Comparison of ENCODE assay signal across 1 cellular context in the genomic region with DNA sequence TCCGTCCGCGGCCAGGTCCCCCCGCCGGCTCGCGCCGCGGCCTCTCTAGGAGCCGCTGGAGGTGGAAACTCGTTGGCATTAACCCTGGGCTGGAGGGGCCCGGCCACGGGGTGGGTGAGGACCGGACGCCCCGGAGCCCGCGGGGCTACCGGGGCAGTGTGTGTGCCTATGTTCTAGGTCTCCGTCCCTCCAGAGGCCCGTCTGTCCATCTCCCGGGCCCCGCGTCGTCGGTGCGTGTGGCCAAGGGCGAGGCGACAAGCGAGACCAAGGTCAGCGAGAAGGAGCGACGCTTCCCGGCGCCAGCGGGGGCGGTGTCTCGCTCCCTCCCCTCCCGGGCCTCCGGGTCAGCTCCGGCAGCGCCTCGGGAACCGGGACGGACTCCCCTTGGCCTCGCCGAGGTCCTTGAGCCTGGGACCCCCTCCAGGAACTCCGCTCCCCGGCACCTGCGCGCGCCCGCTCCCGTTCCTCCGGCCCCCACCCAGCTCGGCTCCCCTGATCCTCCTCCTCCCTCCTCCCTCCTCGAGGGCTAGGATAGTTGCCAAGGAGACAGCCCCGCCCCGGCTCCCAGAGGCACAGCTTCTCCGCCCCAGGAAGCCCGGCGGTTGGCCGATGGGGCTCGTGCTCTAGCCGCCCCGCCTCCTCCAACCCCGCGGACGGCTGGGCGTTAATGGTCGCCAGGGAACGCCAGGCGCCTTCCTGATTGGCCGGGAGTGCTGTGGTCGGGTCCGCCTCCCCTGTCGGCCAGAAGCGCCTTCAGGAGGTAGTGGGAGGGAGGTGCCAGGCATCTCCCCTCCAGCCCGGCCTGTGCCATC.
TF ChIP-seq lines count a peak whose summit lies in the region.

No MANE protein-coding gene starts in this region.

TF ChIP-seq in HEK293, 187 proteins besides CTCF, POLR2A, EP300 and RAD21 (continued from another document and continues in another):
- TF ChIP-seq, protein P1, sequence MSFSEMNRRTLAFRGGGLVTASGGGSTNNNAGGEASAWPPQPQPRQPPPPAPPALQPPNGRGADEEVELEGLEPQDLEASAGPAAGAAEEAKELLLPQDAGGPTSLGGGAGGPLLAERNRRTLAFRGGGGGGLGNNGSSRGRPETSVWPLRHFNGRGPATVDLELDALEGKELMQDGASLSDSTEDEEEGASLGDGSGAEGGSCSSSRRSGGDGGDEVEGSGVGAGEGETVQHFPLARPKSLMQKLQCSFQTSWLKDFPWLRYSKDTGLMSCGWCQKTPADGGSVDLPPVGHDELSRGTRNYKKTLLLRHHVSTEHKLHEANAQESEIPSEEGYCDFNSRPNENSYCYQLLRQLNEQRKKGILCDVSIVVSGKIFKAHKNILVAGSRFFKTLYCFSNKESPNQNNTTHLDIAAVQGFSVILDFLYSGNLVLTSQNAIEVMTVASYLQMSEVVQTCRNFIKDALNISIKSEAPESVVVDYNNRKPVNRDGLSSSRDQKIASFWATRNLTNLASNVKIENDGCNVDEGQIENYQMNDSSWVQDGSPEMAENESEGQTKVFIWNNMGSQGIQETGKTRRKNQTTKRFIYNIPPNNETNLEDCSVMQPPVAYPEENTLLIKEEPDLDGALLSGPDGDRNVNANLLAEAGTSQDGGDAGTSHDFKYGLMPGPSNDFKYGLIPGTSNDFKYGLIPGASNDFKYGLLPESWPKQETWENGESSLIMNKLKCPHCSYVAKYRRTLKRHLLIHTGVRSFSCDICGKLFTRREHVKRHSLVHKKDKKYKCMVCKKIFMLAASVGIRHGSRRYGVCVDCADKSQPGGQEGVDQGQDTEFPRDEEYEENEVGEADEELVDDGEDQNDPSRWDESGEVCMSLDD (tag by site-specific recombination; IDR thresholded peaks at IDR 0.05), result peak; percentile 74; the same call in 1 of the 2 replicates
- TF ChIP-seq ZNF791 (tag by site-specific recombination; IDR thresholded peaks at IDR 0.05), result no peak
- no peak for TF ChIP-seq ZNF140 (tag by site-specific recombination; IDR thresholded peaks at IDR 0.05)
- TF ChIP-seq ZNF768 (tag by site-specific recombination; IDR thresholded peaks at IDR 0.05), result peak; percentile 8; the same call in 1 of the 2 replicates
- TF ChIP-seq ZNF155 (tag by site-specific recombination; IDR thresholded peaks at IDR 0.05), result no peak
- no peak for TF ChIP-seq ZNF658 (tag by site-specific recombination; IDR thresholded peaks at IDR 0.05)
- peak; percentile 84 for TF ChIP-seq ZNF324 (tag by site-specific recombination; IDR thresholded peaks at IDR 0.05)
- TF ChIP-seq HOXD13 (CRISPR knock-in tag; IDR thresholded peaks at IDR 0.05; ENCODE audit: borderline replicate concordance), result no peak
- no peak for TF ChIP-seq ZNF558 (tag by site-specific recombination; IDR thresholded peaks at IDR 0.05)
- no peak for TF ChIP-seq ZNF133 (tag by site-specific recombination; IDR thresholded peaks at IDR 0.05)
- TF ChIP-seq ZNF157 (tag by site-specific recombination; IDR thresholded peaks at IDR 0.05), result no peak
- no peak for TF ChIP-seq ZNF121 (tag by site-specific recombination; IDR thresholded peaks at IDR 0.05)
- no peak for TF ChIP-seq ZNF223 (tag by site-specific recombination; IDR thresholded peaks at IDR 0.05)
- TF ChIP-seq ZNF654 (tag by site-specific recombination; IDR thresholded peaks at IDR 0.05; ENCODE audit: low read depth), result no peak
- TF ChIP-seq, protein P2, sequence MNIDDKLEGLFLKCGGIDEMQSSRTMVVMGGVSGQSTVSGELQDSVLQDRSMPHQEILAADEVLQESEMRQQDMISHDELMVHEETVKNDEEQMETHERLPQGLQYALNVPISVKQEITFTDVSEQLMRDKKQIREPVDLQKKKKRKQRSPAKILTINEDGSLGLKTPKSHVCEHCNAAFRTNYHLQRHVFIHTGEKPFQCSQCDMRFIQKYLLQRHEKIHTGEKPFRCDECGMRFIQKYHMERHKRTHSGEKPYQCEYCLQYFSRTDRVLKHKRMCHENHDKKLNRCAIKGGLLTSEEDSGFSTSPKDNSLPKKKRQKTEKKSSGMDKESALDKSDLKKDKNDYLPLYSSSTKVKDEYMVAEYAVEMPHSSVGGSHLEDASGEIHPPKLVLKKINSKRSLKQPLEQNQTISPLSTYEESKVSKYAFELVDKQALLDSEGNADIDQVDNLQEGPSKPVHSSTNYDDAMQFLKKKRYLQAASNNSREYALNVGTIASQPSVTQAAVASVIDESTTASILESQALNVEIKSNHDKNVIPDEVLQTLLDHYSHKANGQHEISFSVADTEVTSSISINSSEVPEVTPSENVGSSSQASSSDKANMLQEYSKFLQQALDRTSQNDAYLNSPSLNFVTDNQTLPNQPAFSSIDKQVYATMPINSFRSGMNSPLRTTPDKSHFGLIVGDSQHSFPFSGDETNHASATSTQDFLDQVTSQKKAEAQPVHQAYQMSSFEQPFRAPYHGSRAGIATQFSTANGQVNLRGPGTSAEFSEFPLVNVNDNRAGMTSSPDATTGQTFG (tag by site-specific recombination; IDR thresholded peaks at IDR 0.05; ENCODE audit: borderline replicate concordance), result no peak
- TF ChIP-seq ZNF747 (tag by site-specific recombination; IDR thresholded peaks at IDR 0.05), result no peak
- TF ChIP-seq ZNF76 (tag by site-specific recombination; IDR thresholded peaks at IDR 0.05; ENCODE audit: borderline replicate concordance, low read depth), result peak; percentile 89
- TF ChIP-seq, protein P3, sequence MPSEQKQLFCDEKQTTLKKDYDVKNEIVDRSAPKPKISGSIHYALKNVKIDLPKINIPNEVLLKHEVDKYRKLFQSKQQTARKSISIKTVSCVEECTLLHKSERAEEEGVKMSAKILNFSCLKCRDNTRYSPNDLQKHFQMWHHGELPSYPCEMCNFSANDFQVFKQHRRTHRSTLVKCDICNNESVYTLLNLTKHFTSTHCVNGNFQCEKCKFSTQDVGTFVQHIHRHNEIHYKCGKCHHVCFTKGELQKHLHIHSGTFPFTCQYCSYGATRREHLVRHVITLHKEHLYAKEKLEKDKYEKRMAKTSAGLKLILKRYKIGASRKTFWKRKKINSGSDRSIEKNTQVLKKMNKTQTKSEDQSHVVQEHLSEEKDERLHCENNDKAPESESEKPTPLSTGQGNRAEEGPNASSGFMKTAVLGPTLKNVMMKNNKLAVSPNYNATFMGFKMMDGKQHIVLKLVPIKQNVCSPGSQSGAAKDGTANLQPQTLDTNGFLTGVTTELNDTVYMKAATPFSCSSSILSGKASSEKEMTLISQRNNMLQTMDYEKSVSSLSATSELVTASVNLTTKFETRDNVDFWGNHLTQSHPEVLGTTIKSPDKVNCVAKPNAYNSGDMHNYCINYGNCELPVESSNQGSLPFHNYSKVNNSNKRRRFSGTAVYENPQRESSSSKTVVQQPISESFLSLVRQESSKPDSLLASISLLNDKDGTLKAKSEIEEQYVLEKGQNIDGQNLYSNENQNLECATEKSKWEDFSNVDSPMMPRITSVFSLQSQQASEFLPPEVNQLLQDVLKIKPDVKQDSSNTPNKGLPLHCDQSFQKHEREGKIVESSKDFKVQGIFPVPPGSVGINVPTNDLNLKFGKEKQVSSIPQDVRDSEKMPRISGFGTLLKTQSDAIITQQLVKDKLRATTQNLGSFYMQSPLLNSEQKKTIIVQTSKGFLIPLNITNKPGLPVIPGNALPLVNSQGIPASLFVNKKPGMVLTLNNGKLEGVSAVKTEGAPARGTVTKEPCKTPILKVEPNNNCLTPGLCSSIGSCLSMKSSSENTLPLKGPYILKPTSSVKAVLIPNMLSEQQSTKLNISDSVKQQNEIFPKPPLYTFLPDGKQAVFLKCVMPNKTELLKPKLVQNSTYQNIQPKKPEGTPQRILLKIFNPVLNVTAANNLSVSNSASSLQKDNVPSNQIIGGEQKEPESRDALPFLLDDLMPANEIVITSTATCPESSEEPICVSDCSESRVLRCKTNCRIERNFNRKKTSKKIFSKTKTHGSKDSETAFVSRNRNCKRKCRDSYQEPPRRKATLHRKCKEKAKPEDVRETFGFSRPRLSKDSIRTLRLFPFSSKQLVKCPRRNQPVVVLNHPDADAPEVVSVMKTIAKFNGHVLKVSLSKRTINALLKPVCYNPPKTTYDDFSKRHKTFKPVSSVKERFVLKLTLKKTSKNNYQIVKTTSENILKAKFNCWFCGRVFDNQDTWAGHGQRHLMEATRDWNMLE (tag by site-specific recombination; conservative IDR thresholded peaks at IDR 0.05; ENCODE audit: low read depth), result peak; percentile 41; the same call in 1 of the 2 replicates
- TF ChIP-seq ZNF132 (tag by site-specific recombination; IDR thresholded peaks at IDR 0.05; ENCODE audit: borderline replicate concordance), result no peak
- TF ChIP-seq, protein P4, sequence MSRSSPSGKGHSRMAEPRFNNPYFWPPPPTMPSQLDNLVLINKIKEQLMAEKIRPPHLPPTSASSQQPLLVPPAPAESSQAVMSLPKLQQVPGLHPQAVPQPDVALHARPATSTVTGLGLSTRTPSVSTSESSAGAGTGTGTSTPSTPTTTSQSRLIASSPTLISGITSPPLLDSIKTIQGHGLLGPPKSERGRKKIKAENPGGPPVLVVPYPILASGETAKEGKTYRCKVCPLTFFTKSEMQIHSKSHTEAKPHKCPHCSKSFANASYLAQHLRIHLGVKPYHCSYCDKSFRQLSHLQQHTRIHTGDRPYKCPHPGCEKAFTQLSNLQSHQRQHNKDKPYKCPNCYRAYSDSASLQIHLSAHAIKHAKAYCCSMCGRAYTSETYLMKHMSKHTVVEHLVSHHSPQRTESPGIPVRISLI (tag by site-specific recombination; IDR thresholded peaks at IDR 0.05), result no peak
- TF ChIP-seq ZNF426 (tag by site-specific recombination; IDR thresholded peaks at IDR 0.05), result no peak
- TF ChIP-seq, protein P5, sequence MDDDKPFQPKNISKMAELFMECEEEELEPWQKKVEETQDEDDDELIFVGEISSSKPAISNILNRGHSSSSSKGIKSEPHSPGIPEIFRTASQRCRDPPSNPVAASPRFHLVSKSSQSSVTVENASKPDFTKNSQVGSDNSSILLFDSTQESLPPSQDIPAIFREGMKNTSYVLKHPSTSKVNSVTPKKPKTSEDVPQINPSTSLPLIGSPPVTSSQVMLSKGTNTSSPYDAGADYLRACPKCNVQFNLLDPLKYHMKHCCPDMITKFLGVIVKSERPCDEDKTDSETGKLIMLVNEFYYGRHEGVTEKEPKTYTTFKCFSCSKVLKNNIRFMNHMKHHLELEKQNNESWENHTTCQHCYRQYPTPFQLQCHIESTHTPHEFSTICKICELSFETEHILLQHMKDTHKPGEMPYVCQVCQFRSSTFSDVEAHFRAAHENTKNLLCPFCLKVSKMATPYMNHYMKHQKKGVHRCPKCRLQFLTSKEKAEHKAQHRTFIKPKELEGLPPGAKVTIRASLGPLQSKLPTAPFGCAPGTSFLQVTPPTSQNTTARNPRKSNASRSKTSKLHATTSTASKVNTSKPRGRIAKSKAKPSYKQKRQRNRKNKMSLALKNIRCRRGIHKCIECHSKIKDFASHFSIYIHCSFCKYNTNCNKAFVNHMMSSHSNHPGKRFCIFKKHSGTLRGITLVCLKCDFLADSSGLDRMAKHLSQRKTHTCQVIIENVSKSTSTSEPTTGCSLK (tag by site-specific recombination; IDR thresholded peaks at IDR 0.05), result no peak
- TF ChIP-seq ZBTB20 (tag by site-specific recombination; IDR thresholded peaks at IDR 0.05), result peak; percentile 95
- TF ChIP-seq, protein P6, sequence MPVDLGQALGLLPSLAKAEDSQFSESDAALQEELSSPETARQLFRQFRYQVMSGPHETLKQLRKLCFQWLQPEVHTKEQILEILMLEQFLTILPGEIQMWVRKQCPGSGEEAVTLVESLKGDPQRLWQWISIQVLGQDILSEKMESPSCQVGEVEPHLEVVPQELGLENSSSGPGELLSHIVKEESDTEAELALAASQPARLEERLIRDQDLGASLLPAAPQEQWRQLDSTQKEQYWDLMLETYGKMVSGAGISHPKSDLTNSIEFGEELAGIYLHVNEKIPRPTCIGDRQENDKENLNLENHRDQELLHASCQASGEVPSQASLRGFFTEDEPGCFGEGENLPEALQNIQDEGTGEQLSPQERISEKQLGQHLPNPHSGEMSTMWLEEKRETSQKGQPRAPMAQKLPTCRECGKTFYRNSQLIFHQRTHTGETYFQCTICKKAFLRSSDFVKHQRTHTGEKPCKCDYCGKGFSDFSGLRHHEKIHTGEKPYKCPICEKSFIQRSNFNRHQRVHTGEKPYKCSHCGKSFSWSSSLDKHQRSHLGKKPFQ (tag by site-specific recombination; IDR thresholded peaks at IDR 0.05), result no peak
- peak; percentile 92; the same call in 1 of the 2 replicates for TF ChIP-seq ZBTB17 (tag by site-specific recombination; IDR thresholded peaks at IDR 0.05)
- TF ChIP-seq ZNF785 (tag by site-specific recombination; IDR thresholded peaks at IDR 0.05), result peak; percentile 86; the same call in 1 of the 2 replicates
- TF ChIP-seq ZNF423 (tag by site-specific recombination; IDR thresholded peaks at IDR 0.05), result no peak
- TF ChIP-seq SP2 (tag by site-specific recombination; IDR thresholded peaks at IDR 0.05), result peak; percentile 100
- TF ChIP-seq KLF10 (tag by site-specific recombination; IDR thresholded peaks at IDR 0.05), result peak; percentile 76
- TF ChIP-seq BCL11A (tag by site-specific recombination; IDR thresholded peaks at IDR 0.05; ENCODE audit: low read depth), result peak; percentile 97
- TF ChIP-seq SALL2 (tag by site-specific recombination; IDR thresholded peaks at IDR 0.05; ENCODE audit: borderline replicate concordance), result no peak
- no peak for TF ChIP-seq ZNF701 (tag by site-specific recombination; IDR thresholded peaks at IDR 0.05)
- TF ChIP-seq KLF8 (tag by site-specific recombination; IDR thresholded peaks at IDR 0.05), result peak; percentile 94
- TF ChIP-seq ZNF16 (tag by site-specific recombination; IDR thresholded peaks at IDR 0.05; ENCODE audit: low read depth), result no peak
- TF ChIP-seq ZNF596 (tag by site-specific recombination; IDR thresholded peaks at IDR 0.05), result no peak
- TF ChIP-seq ZNF169 (tag by site-specific recombination; IDR thresholded peaks at IDR 0.05), result no peak
- TF ChIP-seq, protein P7, sequence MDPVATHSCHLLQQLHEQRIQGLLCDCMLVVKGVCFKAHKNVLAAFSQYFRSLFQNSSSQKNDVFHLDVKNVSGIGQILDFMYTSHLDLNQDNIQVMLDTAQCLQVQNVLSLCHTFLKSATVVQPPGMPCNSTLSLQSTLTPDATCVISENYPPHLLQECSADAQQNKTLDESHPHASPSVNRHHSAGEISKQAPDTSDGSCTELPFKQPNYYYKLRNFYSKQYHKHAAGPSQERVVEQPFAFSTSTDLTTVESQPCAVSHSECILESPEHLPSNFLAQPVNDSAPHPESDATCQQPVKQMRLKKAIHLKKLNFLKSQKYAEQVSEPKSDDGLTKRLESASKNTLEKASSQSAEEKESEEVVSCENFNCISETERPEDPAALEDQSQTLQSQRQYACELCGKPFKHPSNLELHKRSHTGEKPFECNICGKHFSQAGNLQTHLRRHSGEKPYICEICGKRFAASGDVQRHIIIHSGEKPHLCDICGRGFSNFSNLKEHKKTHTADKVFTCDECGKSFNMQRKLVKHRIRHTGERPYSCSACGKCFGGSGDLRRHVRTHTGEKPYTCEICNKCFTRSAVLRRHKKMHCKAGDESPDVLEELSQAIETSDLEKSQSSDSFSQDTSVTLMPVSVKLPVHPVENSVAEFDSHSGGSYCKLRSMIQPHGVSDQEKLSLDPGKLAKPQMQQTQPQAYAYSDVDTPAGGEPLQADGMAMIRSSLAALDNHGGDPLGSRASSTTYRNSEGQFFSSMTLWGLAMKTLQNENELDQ (tag by site-specific recombination; IDR thresholded peaks at IDR 0.05; ENCODE audit: low read depth), result no peak
- TF ChIP-seq ZNF274 (IDR thresholded peaks at IDR 0.05; ENCODE audit: low read length), result no peak
- TF ChIP-seq ZNF274 (tag by site-specific recombination; IDR thresholded peaks at IDR 0.05; ENCODE audit: borderline replicate concordance), result no peak
- no peak for TF ChIP-seq ZNF549 (tag by site-specific recombination; IDR thresholded peaks at IDR 0.05)
- peak; percentile 71 for TF ChIP-seq KLF1 (tag by site-specific recombination; IDR thresholded peaks at IDR 0.05)
- no peak for TF ChIP-seq ZFP3 (tag by site-specific recombination; IDR thresholded peaks at IDR 0.05; ENCODE audit: low read depth)
- TF ChIP-seq ZNF2 (tag by site-specific recombination; IDR thresholded peaks at IDR 0.05), result peak; percentile 81; the same call in 1 of the 2 replicates
- no peak for TF ChIP-seq FEZF1 (tag by site-specific recombination; IDR thresholded peaks at IDR 0.05)
